8 cellular contexts compared by ENCODE assay signal in the genomic region with DNA sequence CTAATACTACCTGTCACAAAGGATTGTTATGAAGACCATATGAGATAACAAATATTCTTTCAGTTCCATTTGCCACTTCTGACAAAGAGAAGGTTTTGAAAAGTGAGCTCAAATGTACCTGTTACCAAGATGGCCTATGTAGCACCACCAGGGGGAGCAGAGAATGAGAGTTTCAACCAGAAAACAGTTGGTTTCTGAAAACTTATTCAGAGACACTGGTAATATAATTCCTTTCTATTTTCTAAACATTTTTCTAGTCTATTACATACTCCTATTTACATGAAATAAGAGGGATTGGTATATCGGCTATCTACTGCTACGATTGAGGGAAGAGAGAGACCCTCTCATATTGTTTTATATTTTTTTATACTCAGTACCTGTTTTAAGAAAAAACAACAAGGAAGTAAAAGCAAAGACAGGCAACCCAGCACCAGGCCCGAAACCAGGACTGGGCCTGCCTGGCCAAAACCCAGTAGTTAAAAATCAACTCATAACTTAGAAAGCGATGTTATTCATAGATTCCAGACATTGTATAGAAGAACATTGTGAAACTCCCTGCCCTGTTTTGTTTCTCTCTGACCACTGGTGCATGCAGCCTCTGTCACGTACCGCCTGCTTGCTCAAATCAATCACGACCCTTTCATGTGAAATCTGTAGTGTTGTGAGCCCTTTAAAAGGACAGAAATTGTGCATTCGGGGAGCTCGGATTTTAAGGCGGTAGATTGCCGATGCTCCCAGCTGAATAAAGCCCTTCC. TPM values are rescaled to one million over a fixed set of nuclear protein-coding genes. Genes with fewer than 3 reads are reported as not detected.
DNase-seq lines count a peak whose midpoint lies in the region; ATAC-seq and TF ChIP-seq lines count a peak whose summit lies in the region.

No MANE protein-coding gene starts in this region.

- no peaks in the 10 kb centered on the region for H3K4me1 ChIP-seq in gastroesophageal sphincter

- H3K9me3 ChIP-seq in gastroesophageal sphincter: no peaks in the 10 kb centered on the region

- no peak for TF ChIP-seq EP300 in gastroesophageal sphincter (IDR thresholded peaks at IDR 0.05)

- 83 to 85% methylated on average over 8 to 11 of the region's 11 CpGs for WGBS in gastroesophageal sphincter (ENCODE audit: low coverage in 1 of 2), 2 donors

- no peak for TF ChIP-seq POLR2A in gastroesophageal sphincter (IDR thresholded peaks at IDR 0.05)

- no peak overlapping the region for H3K4me3 ChIP-seq in gastroesophageal sphincter

- no peaks in the 10 kb centered on the region for H3K36me3 ChIP-seq in gastroesophageal sphincter

- TF ChIP-seq CTCF in gastroesophageal sphincter (IDR thresholded peaks at IDR 0.05): peak in 3 of 4 experiments; percentile 6 to 42 (median 39)

- ATAC-seq in GM21390 (IDR thresholded peaks at IDR 0.05; ENCODE audit: unreplicated experiment): peak; percentile 82
- peak; percentile 51 for ATAC-seq in HG03575 (IDR thresholded peaks at IDR 0.05; ENCODE audit: extremely low read depth, insufficient number of reproducible peaks, low FRiP score, unreplicated experiment)
- ATAC-seq in gastroesophageal sphincter: no peak

- H3K27ac ChIP-seq in gastroesophageal sphincter: no peak overlapping the region

- no peaks in the 10 kb centered on the region for H3K27me3 ChIP-seq in gastroesophageal sphincter

- DNase-seq in NCI-H2196 (lab: John Stamatoyannopoulos, UW; ENCODE audit: unreplicated experiment): peak; percentile 47
- DNase-seq in NCI-H2196 treated with DMSO at 0.1 percent for 48 hours (lab: John Stamatoyannopoulos, UW; ENCODE audit: unreplicated experiment): no peak
- DNase-seq in activated CD4-positive, alpha-beta T cell treated with anti-CD3 and anti-CD28 coated beads, Interleukin-2, amount 50 U/mL, for 48 hours: peak; percentile 45 to 68
- DNase-seq in stimulated activated CD4-positive, alpha-beta T cell treated with anti-CD3 and anti-CD28 coated beads, Interleukin-4, amount 100 ng/mL, for 4 hours: peak; percentile 34 to 41
- DNase-seq in 8988T: no peak

RNA-seq across cellular contexts. Expression of gene IL23R, which starts 48.3 kb away (rescaled TPM):
- total RNA-seq in gastroesophageal sphincter: not detected

Comparison
In these comparisons a context has a peak if more than half of its experiments do, and no peak if none do; other contexts are left out.
1. DNase-seq: peak in NCI-H2196 (single experiment), activated CD4-positive, alpha-beta T cell treated with anti-CD3 and anti-CD28 coated beads, Interleukin-2, amount 50 U/mL, for 48 hours (2 of 2) and stimulated activated CD4-positive, alpha-beta T cell treated with anti-CD3 and anti-CD28 coated beads, Interleukin-4, amount 100 ng/mL, for 4 hours (2 of 2); none in NCI-H2196 treated with DMSO at 0.1 percent for 48 hours (single experiment) and 8988T (single experiment).